8 cellular contexts compared by ENCODE assay signal in the genomic region with DNA sequence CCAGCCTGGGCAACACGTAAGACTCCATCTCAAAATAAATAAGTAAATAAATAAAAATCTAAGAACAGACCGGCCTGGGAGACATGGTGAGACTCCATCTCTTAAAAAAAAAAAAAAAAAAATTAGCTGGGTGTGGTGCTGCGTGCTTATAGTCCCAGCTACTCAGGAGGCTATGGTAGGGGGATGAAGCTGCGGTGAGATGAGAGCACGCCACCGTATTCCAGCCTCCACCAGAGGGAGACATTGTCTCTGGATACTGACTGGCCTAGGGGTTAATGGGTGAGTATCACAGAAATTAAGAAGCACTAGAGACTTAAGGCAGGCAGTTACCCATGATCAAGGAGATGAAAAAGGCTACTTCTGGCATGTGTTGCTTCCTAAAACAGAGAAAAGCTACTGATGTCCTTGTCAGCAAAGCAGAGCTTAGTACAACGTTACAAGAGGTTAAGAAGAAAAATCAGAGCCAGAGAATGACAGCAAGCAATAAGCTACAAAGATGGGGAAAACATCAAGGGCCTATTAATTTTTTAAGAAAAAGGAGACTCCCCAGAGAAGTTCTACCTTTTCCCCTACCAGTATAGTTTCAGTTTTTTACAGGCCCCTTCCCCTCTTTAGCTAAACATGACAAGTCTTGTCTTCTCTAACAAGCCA. TPM values are rescaled to one million over a fixed set of nuclear protein-coding genes. Genes with fewer than 3 reads are reported as not detected.
DNase-seq lines count a peak whose midpoint lies in the region; ATAC-seq and TF ChIP-seq lines count a peak whose summit lies in the region.

No MANE protein-coding gene starts in this region.

- WGBS in thymus, result 47% methylated on average over 7 of the region's 7 CpGs

- no TSS peak for BruUV-seq in PC-3 (replicated peaks; lab: Mats Ljungman, UMichigan)

- H3F3A ChIP-seq in PC-3 (ENCODE audit: low read length, unreplicated experiment), result no peaks in the 10 kb centered on the region

- no peak overlapping the region for H3K4me3 Mint-ChIP-seq in activated T-cell treated with anti-CD3 and anti-CD28 coated beads, Interleukin-2, amount 50 U/mL, for 72 hours
- H3K4me3 Mint-ChIP-seq in neural crest cell, result peak overlapping the region; percentile 7

- CTCF ChIA-PET in PC-3 (lab: Charles Lee), result interaction anchor here (0.8 to 1.0 kb wide), 3 partner anchors 87 to 126 kb away, joined by 3 to 4 read pairs (median 4); no protein-coding TSS in a partner anchor

- no peaks in the 10 kb centered on the region for H3K9me3 Mint-ChIP-seq in activated T-cell treated with anti-CD3 and anti-CD28 coated beads, Interleukin-2, amount 50 U/mL, for 72 hours
- H3K9me3 Mint-ChIP-seq in neural crest cell, result no peaks in the 10 kb centered on the region

- no peaks in the 10 kb centered on the region for H3K27me3 Mint-ChIP-seq in activated T-cell treated with anti-CD3 and anti-CD28 coated beads, Interleukin-2, amount 50 U/mL, for 72 hours (ENCODE audit: low read depth)
- no peaks in the 10 kb centered on the region for H3K27me3 Mint-ChIP-seq in neural crest cell (ENCODE audit: low read depth)

- no peak overlapping the region for H3K9ac ChIP-seq in PC-3 (ENCODE audit: low read length)

- intact Hi-C loops in PC-3 (cut with micrococcal nuclease), result loop anchor here (1.0 to 2.0 kb wide), 2 partner anchors 87 to 123 kb away; no protein-coding TSS in a partner anchor

- DNase-seq in A172 (ENCODE audit: low spot score) (peak; percentile 71), PC-3 (peak; percentile 74), fibroblast of pulmonary artery (ENCODE audit: low read depth) (peak; percentile 74), neural crest cell (ENCODE audit: low read depth, low spot score) (peak; percentile 63)
- DNase-seq in Jurkat, Clone E6-1 (ENCODE audit: low read depth, low spot score), result peak; percentile 73
- peak; percentile 64 to 70 for DNase-seq in activated T-cell treated with anti-CD3 and anti-CD28 coated beads, Interleukin-2, amount 50 U/mL, for 72 hours

- H3K9me3 ChIP-seq in PC-3 (ENCODE audit: low read length) (no peaks in the 10 kb centered on the region), thymus (ENCODE audit: control insufficient read depth) (no peaks in the 10 kb centered on the region)

- H3K4me2 ChIP-seq in PC-3 (ENCODE audit: low read length), result no peak overlapping the region

- H3K27ac Mint-ChIP-seq in activated T-cell treated with anti-CD3 and anti-CD28 coated beads, Interleukin-2, amount 50 U/mL, for 72 hours, result peak overlapping the region; percentile 85
- H3K27ac Mint-ChIP-seq in neural crest cell (ENCODE audit: unreplicated experiment), result no peak overlapping the region

- H3K4me1 ChIP-seq in PC-3 (ENCODE audit: insufficient read depth, low read length) (no peaks in the 10 kb centered on the region), thymus (ENCODE audit: control insufficient read depth, insufficient read depth, low read length) (no peaks in the 10 kb centered on the region)

- H2AFZ ChIP-seq in PC-3 (ENCODE audit: low read length), result no peak overlapping the region

- POLR2A ChIA-PET in PC-3 (lab: Charles Lee; ENCODE audit: unreplicated experiment), result no interaction called here

- H3K36me3 Mint-ChIP-seq in activated T-cell treated with anti-CD3 and anti-CD28 coated beads, Interleukin-2, amount 50 U/mL, for 72 hours (ENCODE audit: insufficient read depth in 2 of 2), result peaks cover 8 to 49% of the 10 kb centered on the region in 2 donors
- H3K36me3 Mint-ChIP-seq in neural crest cell (ENCODE audit: low read depth), result peaks cover 7% of the 10 kb centered on the region

- peaks cover 62% of the 10 kb centered on the region for H3K79me2 ChIP-seq in PC-3 (ENCODE audit: low read length)

- H3K9me2 ChIP-seq in PC-3 (replicated peaks; ENCODE audit: low read length), result no peaks in the 10 kb centered on the region

- ATAC-seq in GM18511 (IDR thresholded peaks at IDR 0.05; ENCODE audit: unreplicated experiment) (peak; percentile 69), PC-3 (peak; percentile 99)
- ATAC-seq in activated T-cell treated with anti-CD3 and anti-CD28 coated beads, Interleukin-2, amount 50 U/mL, for 72 hours (replicated peaks in 1 of 2), result peak; percentile 94

- H3K27me3 ChIP-seq in PC-3 (ENCODE audit: low read length), result no peaks in the 10 kb centered on the region
- H3K27me3 ChIP-seq in thymus (ENCODE audit: control insufficient read depth, insufficient read depth), result no peaks in the 10 kb centered on the region

- peaks cover 36% of the 10 kb centered on the region for H4K20me1 ChIP-seq in PC-3 (ENCODE audit: low read length)

- no peak overlapping the region for H3K4me3 ChIP-seq in Jurkat, Clone E6-1 (ENCODE audit: low read length)
- no peak overlapping the region for H3K4me3 ChIP-seq in PC-3 (ENCODE audit: low read length)
- H3K4me3 ChIP-seq in fibroblast of pulmonary artery (replicated peaks; ENCODE audit: low read depth, low read length), result no peak overlapping the region
- H3K4me3 ChIP-seq in thymus (ENCODE audit: low read length), result no peak overlapping the region

- peaks cover 40% of the 10 kb centered on the region for H3K4me1 Mint-ChIP-seq in activated T-cell treated with anti-CD3 and anti-CD28 coated beads, Interleukin-2, amount 50 U/mL, for 72 hours (ENCODE audit: low read depth)
- peaks cover 5% of the 10 kb centered on the region for H3K4me1 Mint-ChIP-seq in neural crest cell

- no peak overlapping the region for H3K27ac ChIP-seq in PC-3 (ENCODE audit: low read length)
- H3K27ac ChIP-seq in thymus (ENCODE audit: low read depth), result peak overlapping the region; percentile 31

- TF ChIP-seq CTCF in PC-3 (conservative IDR thresholded peaks at IDR 0.05; ENCODE audit: low read depth, low read length), result peak; percentile 85
- TF ChIP-seq CTCF in fibroblast of pulmonary artery (IDR thresholded peaks at IDR 0.05; ENCODE audit: low read length, missing control alignments), result peak; percentile 89
- peak; percentile 86 for TF ChIP-seq CTCF in neural crest cell (conservative IDR thresholded peaks at IDR 0.05)

- H3K36me3 ChIP-seq in PC-3 (ENCODE audit: low read depth, low read length) (peaks cover 66% of the 10 kb centered on the region), thymus (ENCODE audit: control insufficient read depth, insufficient read depth) (peaks cover 55% of the 10 kb centered on the region)

RNA-seq across cellular contexts. Expression of a gene that starts 8.6 kb away (rescaled TPM):
- total RNA-seq in A172 (2014; rRNA removed; shearing (Covaris generic)), result 120 and 160 TPM in 2 replicates
- polyA plus RNA-seq in Jurkat, Clone E6-1 (2012; ENCODE audit: insufficient read depth, insufficient read length), result 95.7 TPM
- 272 and 287 TPM in 2 replicates for total RNA-seq in PC-3 (2014; rRNA removed)
- total RNA-seq in activated T-cell treated with anti-CD3 and anti-CD28 coated beads, Interleukin-2, amount 50 U/mL, for 72 hours, result 100 to 1,000 TPM; 164 to 174 TPM
- total RNA-seq in neural crest cell, result 81.2 and 84.4 TPM in 2 replicates
- polyA plus RNA-seq in thymus, result 32.0 TPM
